ENCODE assay signal across 13 cellular contexts in the genomic region with DNA sequence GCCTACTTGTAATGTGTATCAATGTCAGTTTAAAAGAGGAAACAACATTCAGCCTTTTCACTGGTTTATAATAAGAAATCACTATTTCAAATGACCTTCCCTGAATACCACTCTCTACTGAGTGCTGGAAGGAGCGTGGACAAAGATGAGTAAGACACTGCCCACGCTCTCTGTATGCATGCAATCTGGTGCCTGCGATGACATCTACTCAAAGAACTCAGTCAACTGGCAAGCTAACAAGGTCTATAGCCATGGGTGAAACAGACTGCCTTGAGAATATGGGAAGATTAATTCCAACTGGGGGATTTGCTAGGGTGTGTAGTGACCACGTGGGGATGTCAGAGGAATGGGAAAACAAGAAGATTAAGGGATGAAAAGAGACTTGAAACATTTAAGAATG. TPM values are rescaled to one million over a fixed set of nuclear protein-coding genes. Genes with fewer than 3 reads are reported as not detected.
DNase-seq lines count a peak whose midpoint lies in the region; ATAC-seq and TF ChIP-seq lines count a peak whose summit lies in the region.
"Had no signal": no experiment of that assay in that cellular context is flagged by ENCODE, and none has a peak within 500 bp of the region (broad histone marks: within the 10 kb centered on the region; RNA-seq: fewer than 3 reads in every experiment).

No MANE protein-coding gene starts in this region.

- ATAC-seq in right cardiac atrium, result peak; percentile 42 to 68

- TF ChIP-seq CTCF in right atrium auricular region (IDR thresholded peaks at IDR 0.05) (no peak), astrocyte of the spinal cord (IDR thresholded peaks at IDR 0.05; ENCODE audit: low read depth, low read length) (no peak), kidney epithelial cell (IDR thresholded peaks at IDR 0.05; ENCODE audit: insufficient read depth, low read length, poor library complexity, severe bottlenecking) (no peak), vagina (IDR thresholded peaks at IDR 0.05) (no peak), MM.1S (IDR thresholded peaks at IDR 0.05; ENCODE audit: low read length) (no peak)

- in situ Hi-C loops in astrocyte of the spinal cord (cut with HindIII; ENCODE audit: low sequenced_read_pairs), result no loop called here

- no peaks in the 10 kb centered on the region for H3K36me3 Mint-ChIP-seq in activated CD4-positive, alpha-beta T cell treated with anti-CD3 and anti-CD28 coated beads, Interleukin-2, amount 10 ng/mL, durations not matched to agents 24 days and 14 days (ENCODE audit: low read depth)

- no peaks in the 10 kb centered on the region for H3K27me3 ChIP-seq in right cardiac atrium (ENCODE audit: control insufficient read depth, insufficient read depth)
- no peaks in the 10 kb centered on the region for H3K27me3 ChIP-seq in right atrium auricular region
- H3K27me3 ChIP-seq in kidney epithelial cell (ENCODE audit: control insufficient read depth, insufficient read depth, low read length), result no peaks in the 10 kb centered on the region
- H3K27me3 ChIP-seq in vagina, result no peaks in the 10 kb centered on the region
- no peaks in the 10 kb centered on the region for H3K27me3 ChIP-seq in MM.1S (replicated peaks; ENCODE audit: insufficient read depth, low read length)

- no peaks in the 10 kb centered on the region for H3K9me2 ChIP-seq in MM.1S (replicated peaks; ENCODE audit: insufficient read depth, low read length)

- TF ChIP-seq POLR2A in vagina (IDR thresholded peaks at IDR 0.05), result no peak

- no peaks in the 10 kb centered on the region; the same call in 1 of the 2 replicates for H3F3A ChIP-seq in MM.1S (ENCODE audit: insufficient read depth, low read length)

- H3K79me2 ChIP-seq in MM.1S (ENCODE audit: low read length), result no peaks in the 10 kb centered on the region

- DNase-seq in right cardiac atrium (no peak), right atrium auricular region (ENCODE audit: low spot score) (no peak), astrocyte of the spinal cord (ENCODE audit: low read depth, low spot score) (peak; percentile 79), kidney epithelial cell (ENCODE audit: low read depth) (peak; percentile 67), vagina (ENCODE audit: extremely low spot score in 2 of 2) (no peak), MM.1S (no peak)
- no peak for DNase-seq in activated T-cell treated with anti-CD3 and anti-CD28 coated beads, Interleukin-2, amount 50 U/mL, for 48 hours
- no peak for DNase-seq in activated CD4-positive, alpha-beta T cell treated with anti-CD3 and anti-CD28 coated beads, Interleukin-2, amount 10 ng/mL, durations not matched to agents 24 days and 14 days
- DNase-seq: activated CD4-positive, alpha-beta T cell treated with anti-CD3 and anti-CD28 coated beads, Interleukin-2, amount 50 U/mL, for 4 hours; AML-193; cerebellar nuclear complex; left ventricle myocardium inferior had no signal

- H3K36me3 ChIP-seq in right atrium auricular region (no peaks in the 10 kb centered on the region), kidney epithelial cell (ENCODE audit: control insufficient read depth, insufficient read depth, low read length) (no peaks in the 10 kb centered on the region), vagina (no peaks in the 10 kb centered on the region), MM.1S (replicated peaks; ENCODE audit: insufficient read depth, low read length) (no peaks in the 10 kb centered on the region)
- H3K36me3 ChIP-seq: left ventricle myocardium inferior had no signal

- H3K4me1 ChIP-seq in right cardiac atrium (ENCODE audit: control insufficient read depth, insufficient read depth, low read length), result no peaks in the 10 kb centered on the region
- no peaks in the 10 kb centered on the region for H3K4me1 ChIP-seq in right atrium auricular region
- H3K4me1 ChIP-seq in vagina, result peaks cover 26% of the 10 kb centered on the region
- H3K4me1 ChIP-seq in MM.1S (ENCODE audit: low read length), result no peaks in the 10 kb centered on the region

- H2AFZ ChIP-seq in MM.1S (ENCODE audit: low read length), result no peak overlapping the region

- H3K4me3 ChIP-seq in right cardiac atrium (ENCODE audit: low read length) (no peak overlapping the region), right atrium auricular region (no peak overlapping the region), astrocyte of the spinal cord (ENCODE audit: low read depth, low read length) (no peak overlapping the region), kidney epithelial cell (ENCODE audit: low read depth, low read length) (no peak overlapping the region), vagina (no peak overlapping the region), MM.1S (ENCODE audit: low read length) (no peak overlapping the region)
- H3K4me3 ChIP-seq: left ventricle myocardium inferior had no signal

- H3K9me3 ChIP-seq in right cardiac atrium (ENCODE audit: control insufficient read depth, low read length) (no peaks in the 10 kb centered on the region), right atrium auricular region (no peaks in the 10 kb centered on the region), vagina (no peaks in the 10 kb centered on the region), MM.1S (replicated peaks; ENCODE audit: insufficient read depth, low read length) (no peaks in the 10 kb centered on the region)
- H3K9me3 ChIP-seq: left ventricle myocardium inferior had no signal

- H3K27ac Mint-ChIP-seq in activated CD4-positive, alpha-beta T cell treated with anti-CD3 and anti-CD28 coated beads, Interleukin-2, amount 10 ng/mL, durations not matched to agents 24 days and 14 days, result no peak overlapping the region

- H3K27me3 Mint-ChIP-seq in activated CD4-positive, alpha-beta T cell treated with anti-CD3 and anti-CD28 coated beads, Interleukin-2, amount 10 ng/mL, durations not matched to agents 24 days and 14 days, result no peaks in the 10 kb centered on the region

- intact Hi-C loops in right cardiac atrium (cut with DNase I) (no loop called here), vagina (cut with DNase I) (no loop called here)
- intact Hi-C loops in activated CD4-positive, alpha-beta T cell treated with anti-CD3 and anti-CD28 coated beads, Interleukin-2, amount 10 ng/mL, durations not matched to agents 24 days and 14 days (cut with micrococcal nuclease), result loop anchor here (10.0 kb wide), 1 partner anchor 51 kb away; a partner anchor contains a TSS

- H4K20me1 ChIP-seq in MM.1S (ENCODE audit: insufficient read depth, low read length), result no peaks in the 10 kb centered on the region

- H3K4me2 ChIP-seq in MM.1S (ENCODE audit: low read depth, low read length), result no peak overlapping the region
- H3K4me2 ChIP-seq: KMS-11 had no signal

- no peak overlapping the region for H3K9ac ChIP-seq in MM.1S (ENCODE audit: low read length)
- H3K9ac ChIP-seq: KMS-11 had no signal

- no peaks in the 10 kb centered on the region for H3K9me3 Mint-ChIP-seq in activated CD4-positive, alpha-beta T cell treated with anti-CD3 and anti-CD28 coated beads, Interleukin-2, amount 10 ng/mL, durations not matched to agents 24 days and 14 days

- no peak overlapping the region for H3K4me3 Mint-ChIP-seq in activated CD4-positive, alpha-beta T cell treated with anti-CD3 and anti-CD28 coated beads, Interleukin-2, amount 10 ng/mL, durations not matched to agents 24 days and 14 days

- 39% methylated on average over 4 of the region's 4 CpGs for WGBS in right cardiac atrium

- H3K27ac ChIP-seq in right cardiac atrium (ENCODE audit: low read length) (no peak overlapping the region), right atrium auricular region (peak overlapping the region in 1 of 2 donors; percentile 55), vagina (peak overlapping the region; percentile 17), MM.1S (ENCODE audit: low read length) (no peak overlapping the region)
- H3K27ac ChIP-seq: KMS-11 had no signal

- no peaks in the 10 kb centered on the region for H3K4me1 Mint-ChIP-seq in activated CD4-positive, alpha-beta T cell treated with anti-CD3 and anti-CD28 coated beads, Interleukin-2, amount 10 ng/mL, durations not matched to agents 24 days and 14 days

RNA-seq across cellular contexts. Expression of a gene that starts 49.4 kb away (rescaled TPM):
- total RNA-seq in right cardiac atrium (10 to 100 TPM; 13.8 to 22.5 (median 19.9) TPM), right atrium auricular region (10 to 100 TPM; 25.8 to 28.8 TPM), kidney epithelial cell (40.4 and 40.5 TPM in 2 replicates), vagina (19.2 TPM)
- 7.3 TPM for polyA plus RNA-seq in right cardiac atrium
- 0.16 and 0.33 TPM in 2 replicates for total RNA-seq in activated CD4-positive, alpha-beta T cell treated with anti-CD3 and anti-CD28 coated beads, Interleukin-2, amount 10 ng/mL, durations not matched to agents 24 days and 14 days

Comparison
In these comparisons a context has a peak if more than half of its experiments do, and no peak if none do; other contexts are left out.
1. DNase-seq: peak in astrocyte of the spinal cord (single experiment) and kidney epithelial cell (single experiment); none in right cardiac atrium (0 of 3), right atrium auricular region (single experiment), vagina (0 of 2), activated T-cell treated with anti-CD3 and anti-CD28 coated beads, Interleukin-2, amount 50 U/mL, for 48 hours (0 of 2), activated CD4-positive, alpha-beta T cell treated with anti-CD3 and anti-CD28 coated beads, Interleukin-2, amount 10 ng/mL, durations not matched to agents 24 days and 14 days (single experiment) and MM.1S (single experiment).
2. RNA of a gene that starts 49.4 kb away (total RNA-seq): 40.4 to 40.5 TPM in kidney epithelial cell, 25.8 to 28.8 TPM in right atrium auricular region, 13.8 to 22.5 TPM in right cardiac atrium and 19.2 TPM in vagina (single experiment); 0.16 to 0.33 TPM in activated CD4-positive, alpha-beta T cell treated with anti-CD3 and anti-CD28 coated beads, Interleukin-2, amount 10 ng/mL, durations not matched to agents 24 days and 14 days; every median in the first group is over 10 times any median in the second.